ENCODE assay signal across 1 cellular context in the genomic region with DNA sequence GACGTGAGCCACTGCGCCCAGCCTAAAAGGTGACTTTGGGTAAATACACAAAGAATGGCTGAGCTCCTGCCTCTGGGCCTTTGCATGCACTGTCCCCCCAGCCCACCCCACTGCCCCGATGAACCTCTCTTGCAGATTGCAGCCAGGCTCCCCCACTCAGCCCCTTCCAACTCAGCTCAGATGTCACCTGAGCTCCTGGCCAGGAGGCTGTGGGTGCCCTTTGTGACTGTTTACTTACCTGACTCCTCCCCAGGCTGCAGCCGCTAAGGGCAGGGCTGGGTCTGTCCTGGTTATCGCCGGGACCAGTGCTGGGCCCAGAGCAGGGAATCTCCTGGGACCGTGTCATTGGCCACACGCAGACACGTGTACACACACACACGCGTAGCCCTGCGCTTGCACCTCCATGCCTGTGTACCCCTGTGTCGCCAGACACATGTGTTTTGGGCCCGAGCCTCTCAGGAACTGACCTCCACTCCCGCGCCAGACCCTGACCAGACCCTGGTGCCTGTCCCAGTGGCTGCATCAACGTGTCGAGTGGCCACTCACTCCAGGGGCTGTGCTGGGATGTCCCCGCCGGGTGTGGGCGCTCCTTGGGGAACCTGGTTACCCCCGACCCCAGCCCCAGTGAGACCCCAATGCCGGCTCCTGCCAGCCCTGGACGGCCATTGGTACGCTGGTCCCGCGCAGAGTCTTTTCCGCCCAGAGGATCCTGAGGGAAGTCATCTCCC.
TF ChIP-seq lines count a peak whose summit lies in the region.

No MANE protein-coding gene starts in this region.

TF ChIP-seq in HEK293, 187 proteins besides CTCF, POLR2A, EP300 and RAD21:
- TF ChIP-seq ZNF530 (tag by site-specific recombination; IDR thresholded peaks at IDR 0.05; ENCODE audit: low read depth) (no peak), ZNF623 (tag by site-specific recombination; IDR thresholded peaks at IDR 0.05) (peak; percentile 88), GLI4 (tag by site-specific recombination; IDR thresholded peaks at IDR 0.05) (no peak), ZNF335 (tag by site-specific recombination; conservative IDR thresholded peaks at IDR 0.05) (no peak), ZNF626 (tag by site-specific recombination; IDR thresholded peaks at IDR 0.05) (no peak)
- TF ChIP-seq, protein P1, sequence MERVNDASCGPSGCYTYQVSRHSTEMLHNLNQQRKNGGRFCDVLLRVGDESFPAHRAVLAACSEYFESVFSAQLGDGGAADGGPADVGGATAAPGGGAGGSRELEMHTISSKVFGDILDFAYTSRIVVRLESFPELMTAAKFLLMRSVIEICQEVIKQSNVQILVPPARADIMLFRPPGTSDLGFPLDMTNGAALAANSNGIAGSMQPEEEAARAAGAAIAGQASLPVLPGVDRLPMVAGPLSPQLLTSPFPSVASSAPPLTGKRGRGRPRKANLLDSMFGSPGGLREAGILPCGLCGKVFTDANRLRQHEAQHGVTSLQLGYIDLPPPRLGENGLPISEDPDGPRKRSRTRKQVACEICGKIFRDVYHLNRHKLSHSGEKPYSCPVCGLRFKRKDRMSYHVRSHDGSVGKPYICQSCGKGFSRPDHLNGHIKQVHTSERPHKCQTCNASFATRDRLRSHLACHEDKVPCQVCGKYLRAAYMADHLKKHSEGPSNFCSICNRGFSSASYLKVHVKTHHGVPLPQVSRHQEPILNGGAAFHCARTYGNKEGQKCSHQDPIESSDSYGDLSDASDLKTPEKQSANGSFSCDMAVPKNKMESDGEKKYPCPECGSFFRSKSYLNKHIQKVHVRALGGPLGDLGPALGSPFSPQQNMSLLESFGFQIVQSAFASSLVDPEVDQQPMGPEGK (tag by site-specific recombination; IDR thresholded peaks at IDR 0.05), result 0 out of 2 replicates have a peak, but pooled peaks have one; percentile 20
- TF ChIP-seq, protein P2, sequence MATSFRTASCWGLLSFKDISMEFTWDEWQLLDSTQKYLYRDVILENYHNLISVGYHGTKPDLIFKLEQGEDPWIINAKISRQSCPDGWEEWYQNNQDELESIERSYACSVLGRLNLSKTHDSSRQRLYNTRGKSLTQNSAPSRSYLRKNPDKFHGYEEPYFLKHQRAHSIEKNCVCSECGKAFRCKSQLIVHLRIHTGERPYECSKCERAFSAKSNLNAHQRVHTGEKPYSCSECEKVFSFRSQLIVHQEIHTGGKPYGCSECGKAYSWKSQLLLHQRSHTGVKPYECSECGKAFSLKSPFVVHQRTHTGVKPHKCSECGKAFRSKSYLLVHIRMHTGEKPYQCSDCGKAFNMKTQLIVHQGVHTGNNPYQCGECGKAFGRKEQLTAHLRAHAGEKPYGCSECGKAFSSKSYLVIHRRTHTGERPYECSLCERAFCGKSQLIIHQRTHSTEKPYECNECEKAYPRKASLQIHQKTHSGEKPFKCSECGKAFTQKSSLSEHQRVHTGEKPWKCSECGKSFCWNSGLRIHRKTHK (tag by site-specific recombination; IDR thresholded peaks at IDR 0.05), result no peak
TF ChIP-seq in HEK293: peak in this region for 2.
